Comparison of ENCODE assay signal across 9 cellular contexts in genomic region chr6:166989427-166990034, GRCh38. TPM values are rescaled to one million over a fixed set of nuclear protein-coding genes. Genes with fewer than 3 reads are reported as not detected.
A peak's percentile ranks its signal among the peaks of the same experiment; 100 is the strongest.
DNase-seq lines count a peak whose midpoint lies in the region; ATAC-seq and TF ChIP-seq lines count a peak whose summit lies in the region.
"Had no signal": no experiment of that assay in that cellular context is flagged by ENCODE, and none has a peak within 500 bp of the region (broad histone marks: within the 10 kb centered on the region; RNA-seq: fewer than 3 reads in every experiment).

No MANE protein-coding gene starts in this region.

- H3K27ac Mint-ChIP-seq in activated naive CD4-positive, alpha-beta T cell treated with anti-CD3 and anti-CD28 coated beads, Interleukin-2, amount 50 U/mL, for 72 hours = no peak overlapping the region

- TF ChIP-seq CTCF in Peyer's patch (IDR thresholded peaks at IDR 0.05) = peak in 5 of 6 experiments; percentile 15 to 69 (median 51)

- H3K4me1 ChIP-seq in Peyer's patch = no peaks in the 10 kb centered on the region

- peaks cover 0 to under 1% of the 10 kb centered on the region in 2 donors for H3K36me3 Mint-ChIP-seq in activated naive CD4-positive, alpha-beta T cell treated with anti-CD3 and anti-CD28 coated beads, Interleukin-2, amount 50 U/mL, for 72 hours

- H3K36me3 ChIP-seq in Peyer's patch = no peaks in the 10 kb centered on the region

- H3K9me3 ChIP-seq in Peyer's patch = no peaks in the 10 kb centered on the region

- TF ChIP-seq POLR2A in Peyer's patch (IDR thresholded peaks at IDR 0.05) = no peak

- DNase-seq in activated gamma-delta T cell treated with Interleukin-2 at 50 U/mL for 16 hours (peak; percentile 56), activated gamma-delta T cell (lab: John Stamatoyannopoulos, UW) (no peak), Peyer's patch (no peak), kidney tubule cell (ENCODE audit: low spot score) (peak; percentile 51)
- no peak for DNase-seq in activated naive CD4-positive, alpha-beta T cell treated with anti-CD3 and anti-CD28 coated beads, Interleukin-2, amount 50 U/mL, for 72 hours (ENCODE audit: low spot score in 2 of 2)
- peak; percentile 14 for DNase-seq in stimulated activated CD8-positive, alpha-beta memory T cell treated with anti-CD3 and anti-CD28 coated beads, Interleukin-4, amount 100 ng/mL, for 24 hours (ENCODE audit: low read depth)

- H3K9me3 Mint-ChIP-seq in activated naive CD4-positive, alpha-beta T cell treated with anti-CD3 and anti-CD28 coated beads, Interleukin-2, amount 50 U/mL, for 72 hours = no peaks in the 10 kb centered on the region

- H3K4me3 ChIP-seq in Peyer's patch = no peak overlapping the region

- H3K27ac ChIP-seq in Peyer's patch = no peak overlapping the region
- H3K27ac ChIP-seq: epithelial cell of prostate had no signal

- H3K27me3 ChIP-seq in Peyer's patch = no peaks in the 10 kb centered on the region

- ATAC-seq in HG02759 (IDR thresholded peaks at IDR 0.05; ENCODE audit: unreplicated experiment) (peak; percentile 88), HG02678 (IDR thresholded peaks at IDR 0.05; ENCODE audit: unreplicated experiment) (no peak)
- peak; percentile 50 to 78 for ATAC-seq in activated naive CD4-positive, alpha-beta T cell treated with anti-CD3 and anti-CD28 coated beads, Interleukin-2, amount 50 U/mL, for 72 hours

RNA-seq across cellular contexts. Expression of gene CEP43, which starts 9.7 kb away (rescaled TPM):
- 10 to 100 TPM; 28.2 to 37.1 (median 32.7) TPM for total RNA-seq in Peyer's patch
- 10 to 100 TPM; 17.5 to 21.9 TPM for total RNA-seq in activated naive CD4-positive, alpha-beta T cell treated with anti-CD3 and anti-CD28 coated beads, Interleukin-2, amount 50 U/mL, for 72 hours

RNA-seq across cellular contexts. Expression of gene RNASET2, which starts 33.2 kb away (rescaled TPM):
- total RNA-seq in Peyer's patch = 100 to 1,000 TPM in 1 of 4 donors, 10 to 100 TPM in 3; 65.6 to 169 (median 81.4) TPM
- total RNA-seq in activated naive CD4-positive, alpha-beta T cell treated with anti-CD3 and anti-CD28 coated beads, Interleukin-2, amount 50 U/mL, for 72 hours = 100 to 1,000 TPM in 1 of 2 donors, 10 to 100 TPM in 1; 45.2 to 108 TPM

Comparison
In these comparisons a context has a peak if more than half of its experiments do, and no peak if none do; other contexts are left out.
1. DNase-seq: peak in activated gamma-delta T cell treated with Interleukin-2 at 50 U/mL for 16 hours (single experiment), kidney tubule cell (single experiment) and stimulated activated CD8-positive, alpha-beta memory T cell treated with anti-CD3 and anti-CD28 coated beads, Interleukin-4, amount 100 ng/mL, for 24 hours (single experiment); none in activated gamma-delta T cell (single experiment), Peyer's patch (0 of 3) and activated naive CD4-positive, alpha-beta T cell treated with anti-CD3 and anti-CD28 coated beads, Interleukin-2, amount 50 U/mL, for 72 hours (0 of 2).